ENCODE assay signal across 25 cellular contexts in the genomic region with DNA sequence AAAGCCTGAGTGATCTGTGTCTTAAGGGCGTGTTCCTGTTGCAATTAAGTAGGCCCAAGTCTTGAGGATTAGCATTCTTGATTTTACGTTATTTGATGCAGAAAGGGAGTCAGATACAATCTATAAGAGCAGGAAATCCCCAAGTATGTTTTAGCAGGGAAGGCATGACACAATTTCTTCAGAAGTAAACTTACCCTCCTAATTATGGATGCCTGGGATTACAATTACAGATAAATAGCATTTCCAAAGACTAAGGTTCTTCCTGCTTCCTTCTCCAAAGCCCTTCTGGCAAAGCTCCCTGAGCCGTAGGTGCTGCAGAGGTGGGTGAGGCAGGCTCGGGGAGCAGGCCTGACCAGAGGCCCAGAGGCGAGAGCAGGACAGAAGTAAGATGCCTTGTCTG. TPM values are rescaled to one million over a fixed set of nuclear protein-coding genes. Genes with fewer than 3 reads are reported as not detected.
"Had no signal": no experiment of that assay in that cellular context is flagged by ENCODE, and none has a peak within 500 bp of the region (broad histone marks: within the 10 kb centered on the region; RNA-seq: fewer than 3 reads in every experiment).

No MANE protein-coding gene starts in this region.

- H3K9me3 ChIP-seq: esophagus squamous epithelium, neutrophil, psoas muscle, sigmoid colon, stomach had no signal

- H3K4me3 ChIP-seq: dorsolateral prefrontal cortex, esophagus squamous epithelium, lung, psoas muscle, sigmoid colon, skin epidermis, stomach had no signal

- ATAC-seq: left cardiac atrium; left ventricle myocardium superior; naive thymus-derived CD4-positive, alpha-beta T cell; psoas muscle had no signal

- H3K4me3 Mint-ChIP-seq: naive thymus-derived CD4-positive, alpha-beta T cell; type B pancreatic cell had no signal

- DNase-seq: cortex of kidney; dorsolateral prefrontal cortex; effector memory CD4-positive, alpha-beta T cell; esophagus squamous epithelium; foreskin fibroblast; kidney; left cardiac atrium; left ventricle myocardium superior; mesendoderm; naive thymus-derived CD4-positive, alpha-beta T cell; psoas muscle; retina; sigmoid colon; stimulated activated CD4-positive, alpha-beta T cell treated with anti-CD3 and anti-CD28 coated beads, Interleukin-2, amount 100 ng/mL, for 24 hours; stimulated activated CD4-positive, alpha-beta T cell treated with anti-CD3 and anti-CD28 coated beads, Interleukin-4, amount 100 ng/mL, for 4 hours; stimulated activated naive CD4-positive, alpha-beta T cell; stomach; substantia nigra had no signal

- H3K27ac Mint-ChIP-seq: type B pancreatic cell had no signal

- FAIRE-seq: kidney, urothelium cell line had no signal

- H3K27me3 ChIP-seq: neutrophil, sigmoid colon, stomach had no signal

- H3K36me3 ChIP-seq: esophagus squamous epithelium, neutrophil, sigmoid colon, stomach had no signal

- H3K27me3 Mint-ChIP-seq: naive thymus-derived CD4-positive, alpha-beta T cell; type B pancreatic cell had no signal

- H3K4me1 ChIP-seq: psoas muscle, sigmoid colon, stomach had no signal

- H3K36me3 Mint-ChIP-seq: type B pancreatic cell had no signal

- H3K9me3 Mint-ChIP-seq: type B pancreatic cell had no signal

- H3K27ac ChIP-seq: dorsolateral prefrontal cortex, epithelial cell of prostate, esophagus squamous epithelium, neutrophil, psoas muscle, sigmoid colon, stomach had no signal

RNA-seq across cellular contexts. Expression of gene ADIPOQ, which starts 52.9 kb away (rescaled TPM):
- total RNA-seq: esophagus squamous epithelium; kidney; naive thymus-derived CD4-positive, alpha-beta T cell had no signal
- polyA plus RNA-seq: naive thymus-derived CD4-positive, alpha-beta T cell; neural cell had no signal
